In genomic region chr2:89763581-89764485, GRCh38 we compare ENCODE assay signal across 1 cellular context.
TF ChIP-seq lines count a peak whose summit lies in the region.

No MANE protein-coding gene starts in this region.

TF ChIP-seq in WTC11, 78 proteins besides CTCF, POLR2A, EP300 and RAD21 (continued from another document):
- TF ChIP-seq USF1 (CRISPR knock-in tag; IDR thresholded peaks at IDR 0.05) (no peak), ZNF532 (CRISPR knock-in tag; IDR thresholded peaks at IDR 0.05; ENCODE audit: borderline replicate concordance) (no peak), HMGA2 (CRISPR knock-in tag; IDR thresholded peaks at IDR 0.05) (no peak), USF2 (CRISPR knock-in tag; IDR thresholded peaks at IDR 0.05) (no peak), FOXP4 (CRISPR knock-in tag; IDR thresholded peaks at IDR 0.05) (no peak), TCF7 (CRISPR knock-in tag; IDR thresholded peaks at IDR 0.05; ENCODE audit: low read depth) (no peak), SMAD3 (CRISPR knock-in tag; IDR thresholded peaks at IDR 0.05; ENCODE audit: borderline replicate concordance) (no peak), ZNF121 (CRISPR knock-in tag; IDR thresholded peaks at IDR 0.05) (no peak), CBFB (CRISPR knock-in tag; IDR thresholded peaks at IDR 0.05; ENCODE audit: low read depth) (no peak), IRF2 (CRISPR knock-in tag; IDR thresholded peaks at IDR 0.05; ENCODE audit: borderline replicate concordance, low read depth) (no peak), SMAD4 (CRISPR knock-in tag; IDR thresholded peaks at IDR 0.05) (no peak)
TF ChIP-seq in WTC11: peak in this region for 0.
